10 cellular contexts compared by ENCODE assay signal in genomic region chr11:110311783-110312578, GRCh38. TPM values are rescaled to one million over a fixed set of nuclear protein-coding genes. Genes with fewer than 3 reads are reported as not detected.
DNase-seq lines count a peak whose midpoint lies in the region; ATAC-seq and TF ChIP-seq lines count a peak whose summit lies in the region.
"Had no signal": no experiment of that assay in that cellular context is flagged by ENCODE, and none has a peak within 500 bp of the region (broad histone marks: within the 10 kb centered on the region; RNA-seq: fewer than 3 reads in every experiment).

No MANE protein-coding gene starts in this region.

- no peaks in the 10 kb centered on the region for H4K20me1 ChIP-seq in PC-3 (ENCODE audit: low read length)

- peak overlapping the region; percentile 31 for H3K4me3 Mint-ChIP-seq in activated T-cell treated with anti-CD3 and anti-CD28 coated beads, Interleukin-2, amount 50 U/mL, for 24 hours
- peak overlapping the region; percentile 22 for H3K4me3 Mint-ChIP-seq in stimulated activated effector memory CD8-positive, alpha-beta T cell treated with anti-CD3 and anti-CD28 coated beads, Interleukin-12 subunit alpha, Interleukin-12 subunit beta, amount 100 ng/mL, for 72 hours

- H3K79me2 ChIP-seq in PC-3 (ENCODE audit: low read length): no peaks in the 10 kb centered on the region

- TF ChIP-seq CTCF in PC-3 (conservative IDR thresholded peaks at IDR 0.05; ENCODE audit: low read depth, low read length): no peak
- no peak for TF ChIP-seq CTCF in epithelial cell of esophagus (IDR thresholded peaks at IDR 0.05; ENCODE audit: insufficient read depth, low read depth, low read length, missing control alignments)

- H3K9me3 Mint-ChIP-seq in activated T-cell treated with anti-CD3 and anti-CD28 coated beads, Interleukin-2, amount 50 U/mL, for 24 hours: no peaks in the 10 kb centered on the region
- no peaks in the 10 kb centered on the region for H3K9me3 Mint-ChIP-seq in stimulated activated effector memory CD8-positive, alpha-beta T cell treated with anti-CD3 and anti-CD28 coated beads, Interleukin-12 subunit alpha, Interleukin-12 subunit beta, amount 100 ng/mL, for 72 hours

- H3K4me3 ChIP-seq in PC-3 (ENCODE audit: low read length) (no peak overlapping the region), epithelial cell of esophagus (ENCODE audit: low read length) (no peak overlapping the region)
- H3K4me3 ChIP-seq: Peyer's patch had no signal

- H3F3A ChIP-seq in PC-3 (ENCODE audit: low read length, unreplicated experiment): no peaks in the 10 kb centered on the region

- peaks cover 3% of the 10 kb centered on the region for H3K27me3 Mint-ChIP-seq in activated T-cell treated with anti-CD3 and anti-CD28 coated beads, Interleukin-2, amount 50 U/mL, for 24 hours

- CTCF ChIA-PET in PC-3 (lab: Charles Lee): no interaction called here

- no peaks in the 10 kb centered on the region for H3K9me2 ChIP-seq in PC-3 (replicated peaks; ENCODE audit: low read length)

- no peak for DNase-seq in activated T-cell treated with anti-CD3 and anti-CD28 coated beads, Interleukin-2, amount 50 U/mL, for 24 hours
- DNase-seq in activated T-cell treated with anti-CD3 and anti-CD28 coated beads, Interleukin-2, amount 50 U/mL, for 1 hour: no peak
- DNase-seq in PC-3 (peak; percentile 63), epithelial cell of esophagus (ENCODE audit: low read depth) (peak; percentile 59), DMS79 (lab: John Stamatoyannopoulos, UW) (no peak), cerebellum (ENCODE audit: low spot score) (no peak)
- DNase-seq in stimulated activated effector memory CD8-positive, alpha-beta T cell treated with anti-CD3 and anti-CD28 coated beads, Interleukin-12 subunit alpha, Interleukin-12 subunit beta, amount 100 ng/mL, for 72 hours (ENCODE audit: low spot score in 2 of 2): peak in 1 of 2 donors; percentile 61
- DNase-seq: NCI-H1105, Peyer's patch had no signal

- intact Hi-C loops in PC-3 (cut with micrococcal nuclease): no loop called here

- 0 out of 2 replicates have a peak overlapping the region, but pooled peaks have one; percentile 1 for H2AFZ ChIP-seq in PC-3 (ENCODE audit: low read length)

- no TSS peak for BruUV-seq in PC-3 (replicated peaks; lab: Mats Ljungman, UMichigan)

- peaks cover 19% of the 10 kb centered on the region for H3K4me1 Mint-ChIP-seq in activated T-cell treated with anti-CD3 and anti-CD28 coated beads, Interleukin-2, amount 50 U/mL, for 24 hours (ENCODE audit: low read depth)
- H3K4me1 Mint-ChIP-seq in stimulated activated effector memory CD8-positive, alpha-beta T cell treated with anti-CD3 and anti-CD28 coated beads, Interleukin-12 subunit alpha, Interleukin-12 subunit beta, amount 100 ng/mL, for 72 hours: peaks cover 22% of the 10 kb centered on the region

- peak overlapping the region; percentile 80 for H3K27ac ChIP-seq in PC-3 (ENCODE audit: low read length)
- H3K27ac ChIP-seq: Peyer's patch had no signal

- peak overlapping the region; percentile 51 for H3K9ac ChIP-seq in PC-3 (ENCODE audit: low read length)

- no peaks in the 10 kb centered on the region for H3K36me3 Mint-ChIP-seq in activated T-cell treated with anti-CD3 and anti-CD28 coated beads, Interleukin-2, amount 50 U/mL, for 24 hours (ENCODE audit: low read depth)
- peaks cover 5% of the 10 kb centered on the region for H3K36me3 Mint-ChIP-seq in stimulated activated effector memory CD8-positive, alpha-beta T cell treated with anti-CD3 and anti-CD28 coated beads, Interleukin-12 subunit alpha, Interleukin-12 subunit beta, amount 100 ng/mL, for 72 hours

- peak overlapping the region; percentile 51 for H3K4me2 ChIP-seq in PC-3 (ENCODE audit: low read length)

- peak overlapping the region; percentile 91 for H3K27ac Mint-ChIP-seq in activated T-cell treated with anti-CD3 and anti-CD28 coated beads, Interleukin-2, amount 50 U/mL, for 24 hours
- H3K27ac Mint-ChIP-seq in stimulated activated effector memory CD8-positive, alpha-beta T cell treated with anti-CD3 and anti-CD28 coated beads, Interleukin-12 subunit alpha, Interleukin-12 subunit beta, amount 100 ng/mL, for 72 hours: peak overlapping the region; percentile 87

- no peaks in the 10 kb centered on the region for H3K27me3 ChIP-seq in PC-3 (ENCODE audit: low read length)
- H3K27me3 ChIP-seq: Peyer's patch had no signal

- peaks cover 19% of the 10 kb centered on the region for H3K4me1 ChIP-seq in PC-3 (ENCODE audit: insufficient read depth, low read length)
- H3K4me1 ChIP-seq: Peyer's patch had no signal

- POLR2A ChIA-PET in PC-3 (lab: Charles Lee; ENCODE audit: unreplicated experiment): no interaction called here

- H3K36me3 ChIP-seq in PC-3 (ENCODE audit: low read depth, low read length): no peaks in the 10 kb centered on the region
- H3K36me3 ChIP-seq: Peyer's patch had no signal

- H3K9me3 ChIP-seq in PC-3 (ENCODE audit: low read length): no peaks in the 10 kb centered on the region
- H3K9me3 ChIP-seq: Peyer's patch had no signal

- ATAC-seq in PC-3: peak; percentile 39
- ATAC-seq in stimulated activated effector memory CD8-positive, alpha-beta T cell treated with anti-CD3 and anti-CD28 coated beads, Interleukin-12 subunit alpha, Interleukin-12 subunit beta, amount 100 ng/mL, for 72 hours: peak; percentile 94
- ATAC-seq in GM21825 (IDR thresholded peaks at IDR 0.05; ENCODE audit: unreplicated experiment): no peak

RNA-seq across cellular contexts. Expression of gene RDX, which starts 15.6 kb away (rescaled TPM):
- 86.2 and 131 TPM in 2 replicates for total RNA-seq in PC-3 (2014; rRNA removed)
- total RNA-seq in cerebellum: 72.6 TPM

Comparison
In these comparisons a context has a peak if more than half of its experiments do, and no peak if none do; other contexts are left out.
1. DNase-seq: peak in PC-3 (single experiment) and epithelial cell of esophagus (single experiment); none in activated T-cell treated with anti-CD3 and anti-CD28 coated beads, Interleukin-2, amount 50 U/mL, for 24 hours (single experiment), activated T-cell treated with anti-CD3 and anti-CD28 coated beads, Interleukin-2, amount 50 U/mL, for 1 hour (single experiment), DMS79 (single experiment) and cerebellum (single experiment).